27 cellular contexts compared by ENCODE assay signal in the genomic region with DNA sequence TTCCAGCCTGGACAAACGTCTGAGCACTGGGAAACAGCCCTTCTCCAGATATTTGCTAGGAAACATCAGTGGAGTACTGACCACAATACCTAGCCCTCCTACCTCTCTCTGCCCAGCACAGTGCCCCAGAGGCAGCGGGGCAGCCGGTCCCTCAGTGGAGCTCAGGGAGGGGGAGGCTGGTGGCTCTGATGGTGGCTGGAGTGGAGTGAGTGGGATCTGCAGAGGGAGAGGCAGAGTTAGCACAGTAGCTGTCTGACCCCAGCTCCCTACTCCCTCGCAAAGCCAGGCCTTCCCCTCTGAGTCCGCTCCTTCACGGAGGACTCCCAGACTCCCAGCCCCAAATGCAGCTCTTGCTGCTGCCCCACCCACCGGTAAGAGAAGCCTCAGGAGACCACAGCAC.
"Had no signal": no experiment of that assay in that cellular context is flagged by ENCODE, and none has a peak within 500 bp of the region (broad histone marks: within the 10 kb centered on the region; RNA-seq: fewer than 3 reads in every experiment).

No MANE protein-coding gene starts in this region.

- H3K36me3 Mint-ChIP-seq: activated naive CD8-positive, alpha-beta T cell treated with anti-CD3 and anti-CD28 coated beads for 36 hours had no signal

- ATAC-seq: activated CD8-positive, alpha-beta T cell treated with anti-CD3 and anti-CD28 coated beads for 36 hours; activated T-cell treated with anti-CD3 and anti-CD28 coated beads, Interleukin-2, amount 50 U/mL, for 4 hours; body of pancreas; heart right ventricle; left lobe of liver; lower lobe of right lung; right lobe of liver; stimulated activated naive CD8-positive, alpha-beta T cell treated with anti-CD3 and anti-CD28 coated beads, Interleukin-15, Interleukin-2, amounts not matched to agents 100 U/mL and 50 U/mL, for 24 hours; T-helper 17 cell had no signal

- H3K9me3 Mint-ChIP-seq: activated CD8-positive, alpha-beta T cell treated with anti-CD3 and anti-CD28 coated beads for 36 hours; activated naive CD4-positive, alpha-beta T cell treated with anti-CD3 and anti-CD28 coated beads for 36 hours; activated naive CD8-positive, alpha-beta T cell treated with anti-CD3 and anti-CD28 coated beads for 36 hours; activated T-cell treated with anti-CD3 and anti-CD28 coated beads, Interleukin-2, amount 50 U/mL, for 4 hours; WTC11 had no signal

- H3K36me3 ChIP-seq: colonic mucosa had no signal

- H3K27me3 Mint-ChIP-seq: activated CD8-positive, alpha-beta T cell treated with anti-CD3 and anti-CD28 coated beads for 36 hours; activated naive CD8-positive, alpha-beta T cell treated with anti-CD3 and anti-CD28 coated beads for 36 hours; T-helper 17 cell had no signal

- H3K4me1 Mint-ChIP-seq: activated naive CD8-positive, alpha-beta T cell treated with anti-CD3 and anti-CD28 coated beads for 36 hours; WTC11 had no signal

- H3K27ac ChIP-seq: adrenal gland, body of pancreas, colonic mucosa, epithelial cell of prostate, esophagus squamous epithelium, right lobe of liver, thoracic aorta had no signal

- H3K27ac Mint-ChIP-seq: activated CD8-positive, alpha-beta T cell treated with anti-CD3 and anti-CD28 coated beads for 36 hours; activated naive CD4-positive, alpha-beta T cell treated with anti-CD3 and anti-CD28 coated beads for 36 hours; activated naive CD8-positive, alpha-beta T cell treated with anti-CD3 and anti-CD28 coated beads for 36 hours; T-helper 17 cell; WTC11 had no signal

- H3K4me1 ChIP-seq: body of pancreas, colonic mucosa, esophagus squamous epithelium, lower lobe of right lung had no signal

- H3K9me3 ChIP-seq: adrenal gland, body of pancreas, colonic mucosa, esophagus squamous epithelium, heart right ventricle, lower lobe of right lung, right lobe of liver, thoracic aorta had no signal

- H3K4me3 ChIP-seq: adrenal gland, body of pancreas, colonic mucosa, esophagus squamous epithelium, heart right ventricle, lower lobe of right lung, right lobe of liver, thoracic aorta had no signal

- DNase-seq: activated CD4-positive, alpha-beta T cell treated with anti-CD3 and anti-CD28 coated beads for 1 hour; activated CD4-positive, alpha-beta T cell treated with anti-CD3 and anti-CD28 coated beads, Interleukin-2, amount 50 U/mL, for 1 hour; activated CD8-positive, alpha-beta T cell treated with anti-CD3 and anti-CD28 coated beads for 36 hours; activated effector memory CD4-positive, alpha-beta T cell treated with Interleukin-2 at 50 U/mL for 16 hours; activated naive CD4-positive, alpha-beta T cell treated with anti-CD3 and anti-CD28 coated beads for 36 hours; activated naive CD8-positive, alpha-beta T cell treated with anti-CD3 and anti-CD28 coated beads for 36 hours; activated T-cell treated with anti-CD3 and anti-CD28 coated beads, Interleukin-2, amount 50 U/mL, for 4 hours; adrenal gland; body of pancreas; colonic mucosa; effector CD8-positive, alpha-beta T cell; esophagus squamous epithelium; foreskin melanocyte; heart right ventricle; kidney glomerular epithelial cell; lower lobe of right lung; mesenchymal stem cell; right lobe of liver; stimulated activated CD4-positive, alpha-beta T cell treated with anti-CD3 and anti-CD28 coated beads, Interleukin-2, amount 100 ng/mL, for 48 hours; stimulated activated naive CD8-positive, alpha-beta T cell treated with anti-CD3 and anti-CD28 coated beads, Interleukin-15, Interleukin-2, amounts not matched to agents 100 U/mL and 50 U/mL, for 24 hours; T-helper 17 cell; T1000; trophoblast cell had no signal

- H3K4me3 Mint-ChIP-seq: activated CD8-positive, alpha-beta T cell treated with anti-CD3 and anti-CD28 coated beads for 36 hours; activated naive CD4-positive, alpha-beta T cell treated with anti-CD3 and anti-CD28 coated beads for 36 hours; activated naive CD8-positive, alpha-beta T cell treated with anti-CD3 and anti-CD28 coated beads for 36 hours; activated T-cell treated with anti-CD3 and anti-CD28 coated beads, Interleukin-2, amount 50 U/mL, for 4 hours; T-helper 17 cell; WTC11 had no signal

- H3K27me3 ChIP-seq: adrenal gland, body of pancreas, colonic mucosa, esophagus squamous epithelium, heart right ventricle, right lobe of liver had no signal
